Comparison of ENCODE assay signal across 12 cellular contexts in genomic region chr14:81122326-81122725, GRCh38.
DNase-seq lines count a peak whose midpoint lies in the region; ATAC-seq and TF ChIP-seq lines count a peak whose summit lies in the region.
"Had no signal": no experiment of that assay in that cellular context is flagged by ENCODE, and none has a peak within 500 bp of the region (broad histone marks: within the 10 kb centered on the region; RNA-seq: fewer than 3 reads in every experiment).

No MANE protein-coding gene starts in this region.

- H3K27ac ChIP-seq in Karpas-422 (ENCODE audit: low read length) = peak overlapping the region; percentile 97
- H3K27ac ChIP-seq: Peyer's patch had no signal

- DNase-seq in GM13976 (ENCODE audit: low spot score) = peak; percentile 53
- DNase-seq in Karpas-422 = peak; percentile 95
- DNase-seq in cerebellar cortex (ENCODE audit: low spot score) = no peak
- no peak for DNase-seq in GF-D8 (lab: John Stamatoyannopoulos, UW)
- DNase-seq in NCI-H128 (lab: John Stamatoyannopoulos, UW; ENCODE audit: unreplicated experiment) = no peak
- DNase-seq in Right ventricle myocardium inferior (ENCODE audit: missing footprints) = no peak
- DNase-seq: activated CD4-positive, alpha-beta T cell treated with anti-CD3 and anti-CD28 coated beads for 4 hours; nucleus accumbens; Peyer's patch; stimulated activated CD4-positive, alpha-beta T cell treated with anti-CD3 and anti-CD28 coated beads, Interleukin-2, amount 100 ng/mL, for 48 hours had no signal

- H4K20me1 ChIP-seq in Karpas-422 (ENCODE audit: insufficient read depth, low read depth, low read length) = no peaks in the 10 kb centered on the region

- no peak for TF ChIP-seq CTCF in GM13976 (IDR thresholded peaks at IDR 0.05; ENCODE audit: borderline replicate concordance, control extremely low read depth, extremely low read depth, insufficient read depth, missing control alignments)

- H3K9ac ChIP-seq in Karpas-422 (ENCODE audit: low read length) = peak overlapping the region; percentile 57

- in situ Hi-C loops in GM13976 (cut with MboI; ENCODE audit: low sequenced_read_pairs, unreplicated experiment) = no loop called here

- no peaks in the 10 kb centered on the region for H3K9me2 ChIP-seq in Karpas-422 (replicated peaks; ENCODE audit: insufficient read depth, low read length)

- H3K4me2 ChIP-seq in Karpas-422 (ENCODE audit: low read depth, low read length, poor library complexity, severe bottlenecking) = peak overlapping the region; percentile 72

- ATAC-seq in GM19438 (IDR thresholded peaks at IDR 0.05; ENCODE audit: low read depth, unreplicated experiment) = peak; percentile 98
- ATAC-seq in HG02938 (IDR thresholded peaks at IDR 0.05; ENCODE audit: unreplicated experiment) = peak; percentile 99
- ATAC-seq in Right ventricle myocardium inferior = no peak

- peak overlapping the region; percentile 36 for H3K4me3 ChIP-seq in Karpas-422 (ENCODE audit: low read length)
- H3K4me3 ChIP-seq: Peyer's patch had no signal

- H3K79me2 ChIP-seq in Karpas-422 (ENCODE audit: low read length) = no peaks in the 10 kb centered on the region

- H3K4me1 ChIP-seq in Karpas-422 (ENCODE audit: low read length) = peaks cover 70% of the 10 kb centered on the region
- H3K4me1 ChIP-seq: Peyer's patch had no signal

- no peaks in the 10 kb centered on the region; the same call in 1 of the 2 replicates for H3K36me3 ChIP-seq in Karpas-422 (ENCODE audit: insufficient read depth, low read length)
- H3K36me3 ChIP-seq: Peyer's patch had no signal

- no peaks in the 10 kb centered on the region for H3K9me3 ChIP-seq in Karpas-422 (ENCODE audit: low read length)
- H3K9me3 ChIP-seq: Peyer's patch had no signal

- intact Hi-C loops in Right ventricle myocardium inferior (cut with DNase I) = no loop called here

- no peak overlapping the region for H2AFZ ChIP-seq in Karpas-422 (ENCODE audit: low read length)

- H3K27me3 ChIP-seq in Karpas-422 (ENCODE audit: low read length) = no peaks in the 10 kb centered on the region
- H3K27me3 ChIP-seq: Peyer's patch had no signal

Comparison
In these comparisons a context has a peak if more than half of its experiments do, and no peak if none do; other contexts are left out.
1. DNase-seq: peak in GM13976 (single experiment) and Karpas-422 (single experiment); none in cerebellar cortex (single experiment), GF-D8 (single experiment), NCI-H128 (single experiment) and Right ventricle myocardium inferior (single experiment).